8 cellular contexts compared by ENCODE assay signal in genomic region chr12:48717252-48717695, GRCh38. TPM values are rescaled to one million over a fixed set of nuclear protein-coding genes. Genes with fewer than 3 reads are reported as not detected.
A peak's percentile ranks its signal among the peaks of the same experiment; 100 is the strongest.
DNase-seq lines count a peak whose midpoint lies in the region; ATAC-seq, FAIRE-seq and TF ChIP-seq lines count a peak whose summit lies in the region.

No MANE protein-coding gene starts in this region.

- no peak for TF ChIP-seq EP300 in stomach (IDR thresholded peaks at IDR 0.05)

- TF ChIP-seq POLR2A in GM12891 (IDR thresholded peaks at IDR 0.05; ENCODE audit: low read depth, low read length), result 0 out of 2 replicates have a peak, but pooled peaks have one; percentile 6
- no peak for TF ChIP-seq POLR2A in stomach (IDR thresholded peaks at IDR 0.05)

- FAIRE-seq in GM12891 (lab: Jason Lieb, UNC), result no peak

- no peaks in the 10 kb centered on the region for H3K27me3 ChIP-seq in adipocyte (replicated peaks; ENCODE audit: control insufficient read depth, insufficient read depth, low read length)
- H3K27me3 ChIP-seq in stomach, result no peaks in the 10 kb centered on the region

- H3K9ac ChIP-seq in adipocyte (ENCODE audit: low read length), result peak overlapping the region; percentile 97

- ATAC-seq in HG03354 (IDR thresholded peaks at IDR 0.05; ENCODE audit: poor library complexity, severe bottlenecking, unreplicated experiment), result peak; percentile 5
- no peak for ATAC-seq in omental fat pad (ENCODE audit: low FRiP score)
- ATAC-seq in HG03039 (IDR thresholded peaks at IDR 0.05; ENCODE audit: unreplicated experiment), result no peak

- peaks cover 6% of the 10 kb centered on the region for H3K36me3 ChIP-seq in adipocyte (ENCODE audit: control insufficient read depth, insufficient read depth, low read length, severe bottlenecking)
- peaks cover 7 to 26% (median 24%) of the 10 kb centered on the region in 4 donors for H3K36me3 ChIP-seq in stomach

- peak overlapping the region; percentile 88 for H3K4me3 ChIP-seq in adipocyte (ENCODE audit: low read length)
- H3K4me3 ChIP-seq in stomach, result peak overlapping the region; percentile 68 to 79 (median 71)

- WGBS in stomach, 5 donors, result 9 to 11% (median 11%) methylated on average over 21 of the region's 21 CpGs

- intact Hi-C loops in stomach (cut with DNase I; ENCODE audit: low total_unique reads), result no loop called here

- H3K9me3 ChIP-seq in adipocyte (ENCODE audit: control insufficient read depth, low read length) (peaks cover 12% of the 10 kb centered on the region), stomach (peaks cover 0 to 14% (median 9%) of the 10 kb centered on the region in 4 donors)

- peak overlapping the region; percentile 86 to 98 (median 95) for H3K27ac ChIP-seq in stomach

- TF ChIP-seq CTCF in stomach (IDR thresholded peaks at IDR 0.05) (no peak), omental fat pad (IDR thresholded peaks at IDR 0.05) (no peak)

- H3K4me1 ChIP-seq in adipocyte (ENCODE audit: control insufficient read depth, insufficient read depth, low read length), result peaks cover 22% of the 10 kb centered on the region
- H3K4me1 ChIP-seq in stomach, result peaks cover 25 to 43% (median 34%) of the 10 kb centered on the region in 4 donors

- DNase-seq in GM12891 (ENCODE audit: insufficient read length, low spot score) (peak; percentile 28), adipocyte (ENCODE audit: low read depth) (peak; percentile 23), islet precursor cell (peak; percentile 36), stomach (no peak), omental fat pad (ENCODE audit: low spot score) (no peak), SW480 (ENCODE audit: low spot score) (no peak)

TF ChIP-seq in GM12891, 5 proteins besides CTCF, POLR2A, EP300 and RAD21:
- TF ChIP-seq POU2F2 (IDR thresholded peaks at IDR 0.05; ENCODE audit: low read depth, low read length) (no peak), SPI1 (IDR thresholded peaks at IDR 0.05; ENCODE audit: low read depth, low read length) (no peak), TAF1 (IDR thresholded peaks at IDR 0.05; ENCODE audit: low read depth, low read length) (no peak), PAX5 (IDR thresholded peaks at IDR 0.05; ENCODE audit: insufficient read depth, low read length, severe bottlenecking) (no peak), POLR2AphosphoS5 (IDR thresholded peaks at IDR 0.05; ENCODE audit: low read depth, low read length) (no peak)

RNA-seq across cellular contexts. Expression of gene CCNT1, which starts 0.8 kb away (rescaled TPM):
- polyA plus RNA-seq in GM12891 (2012; ENCODE audit: low read depth, missing spikeins), result 10.6 TPM
- total RNA-seq in stomach (10 to 100 TPM in 4 of 5 donors, 1 to 10 TPM in 1; 3.2 to 54.0 (median 44.6) TPM), omental fat pad (10 to 100 TPM; 20.7 to 45.1 (median 32.0) TPM)
- polyA plus RNA-seq in stomach, result 1 to 10 TPM; 2.7 to 4.4 (median 3.7) TPM

RNA-seq across cellular contexts. Expression of gene KANSL2, which starts 35.2 kb away (rescaled TPM):
- 18.4 TPM for polyA plus RNA-seq in GM12891 (2012; ENCODE audit: low read depth, missing spikeins)
- total RNA-seq in stomach, result 10 to 100 TPM; 23.2 to 66.0 (median 54.5) TPM
- polyA plus RNA-seq in stomach, result 10 to 100 TPM; 16.2 to 25.4 (median 23.6) TPM
- total RNA-seq in omental fat pad, result 10 to 100 TPM; 38.3 to 64.2 (median 49.7) TPM

Comparison
In these comparisons a context has a peak if more than half of its experiments do, and no peak if none do; other contexts are left out.
1. DNase-seq: peak in GM12891 (single experiment), adipocyte (single experiment) and islet precursor cell (single experiment); none in stomach (single experiment), omental fat pad (single experiment) and SW480 (single experiment).